ENCODE assay signal across 1 cellular context in the genomic region with DNA sequence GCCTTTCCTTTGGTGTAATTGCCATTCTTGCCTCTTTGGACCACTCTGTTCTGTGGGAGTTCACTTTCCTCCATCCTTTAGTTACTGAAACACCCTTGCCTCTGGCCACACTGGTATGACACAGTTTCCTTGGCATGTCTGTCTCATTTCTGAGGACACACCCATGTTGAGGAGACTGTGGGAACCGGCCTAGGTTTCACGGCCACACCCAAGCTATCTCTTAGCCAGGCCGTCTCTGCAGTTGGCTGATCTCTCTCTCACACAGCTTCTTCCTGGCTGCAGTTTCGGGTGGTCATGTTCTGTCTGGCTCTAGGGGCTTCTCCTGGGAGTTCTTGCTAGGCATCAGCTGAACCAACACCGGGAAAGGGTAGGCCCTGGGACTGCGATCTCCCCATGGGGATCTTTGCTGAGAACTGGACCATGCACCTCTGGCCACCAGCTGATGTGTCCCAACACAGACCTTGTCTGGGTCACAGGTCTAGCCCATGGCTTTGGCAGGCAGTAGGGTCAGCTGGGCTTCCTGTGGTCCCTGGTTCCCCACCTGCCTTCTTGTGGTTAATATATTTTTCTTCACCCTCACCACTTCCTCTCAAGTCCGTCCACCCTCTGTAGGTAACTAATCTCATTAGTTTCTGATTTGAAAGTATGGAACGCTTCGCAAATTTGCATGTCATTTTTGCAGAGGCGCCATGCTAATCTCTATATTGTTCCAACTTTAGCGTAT.
TF ChIP-seq lines count a peak whose summit lies in the region.

No MANE protein-coding gene starts in this region.

TF ChIP-seq in K562, 482 proteins besides CTCF, POLR2A, EP300 and RAD21 (continues in another document):
- TF ChIP-seq, protein P1, sequence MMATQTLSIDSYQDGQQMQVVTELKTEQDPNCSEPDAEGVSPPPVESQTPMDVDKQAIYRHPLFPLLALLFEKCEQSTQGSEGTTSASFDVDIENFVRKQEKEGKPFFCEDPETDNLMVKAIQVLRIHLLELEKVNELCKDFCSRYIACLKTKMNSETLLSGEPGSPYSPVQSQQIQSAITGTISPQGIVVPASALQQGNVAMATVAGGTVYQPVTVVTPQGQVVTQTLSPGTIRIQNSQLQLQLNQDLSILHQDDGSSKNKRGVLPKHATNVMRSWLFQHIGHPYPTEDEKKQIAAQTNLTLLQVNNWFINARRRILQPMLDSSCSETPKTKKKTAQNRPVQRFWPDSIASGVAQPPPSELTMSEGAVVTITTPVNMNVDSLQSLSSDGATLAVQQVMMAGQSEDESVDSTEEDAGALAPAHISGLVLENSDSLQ (IDR thresholded peaks at IDR 0.05), result peak; percentile 56; the same call in 1 of the 2 replicates
- no peak for TF ChIP-seq PRMT5 (CRISPR knock-in tag; IDR thresholded peaks at IDR 0.05)
- peak; percentile 31; the same call in 1 of the 2 replicates for TF ChIP-seq FOSL1 (tag; conservative IDR thresholded peaks at IDR 0.05)
- TF ChIP-seq RCOR1 (IDR thresholded peaks at IDR 0.05; ENCODE audit: borderline replicate concordance in 1 of 2, low read depth in 2 of 2, low read length in 2 of 2), result peak in 1 of 2 experiments; percentile 27; a peak in 2 of 4 replicates
- peak; percentile 43; the same call in 1 of the 2 replicates for TF ChIP-seq PML (IDR thresholded peaks at IDR 0.05; ENCODE audit: low read length)
- no peak for TF ChIP-seq RBM22 (IDR thresholded peaks at IDR 0.05; ENCODE audit: low read depth, low read length, poor library complexity, severe bottlenecking)
- peak; percentile 62; the same call in 1 of the 2 replicates for TF ChIP-seq JUND (IDR thresholded peaks at IDR 0.05; ENCODE audit: borderline replicate concordance, low read depth, low read length)
- TF ChIP-seq JUND (tag; IDR thresholded peaks at IDR 0.05; ENCODE audit: borderline replicate concordance, low read depth, low read length), result peak; percentile 32; the same call in 2 of the 3 replicates
- peak; percentile 15; the same call in 1 of the 2 replicates for TF ChIP-seq SPI1 (IDR thresholded peaks at IDR 0.05; ENCODE audit: borderline replicate concordance, low read depth, low read length)
- TF ChIP-seq, protein P2, sequence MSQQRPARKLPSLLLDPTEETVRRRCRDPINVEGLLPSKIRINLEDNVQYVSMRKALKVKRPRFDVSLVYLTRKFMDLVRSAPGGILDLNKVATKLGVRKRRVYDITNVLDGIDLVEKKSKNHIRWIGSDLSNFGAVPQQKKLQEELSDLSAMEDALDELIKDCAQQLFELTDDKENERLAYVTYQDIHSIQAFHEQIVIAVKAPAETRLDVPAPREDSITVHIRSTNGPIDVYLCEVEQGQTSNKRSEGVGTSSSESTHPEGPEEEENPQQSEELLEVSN (IDR thresholded peaks at IDR 0.05; ENCODE audit: borderline replicate concordance in 1 of 2, extremely low read depth in 1 of 2, insufficient read depth in 1 of 2, insufficient read length in 1 of 2, low read depth in 1 of 2, low read length in 1 of 2, poor library complexity in 1 of 2, severe bottlenecking in 1 of 2), result peak in 1 of 2 experiments; percentile 5
- 0 out of 4 replicates have a peak, but pooled peaks of 1 of the 2 experiments have one; percentile 38 for TF ChIP-seq ARNT (IDR thresholded peaks at IDR 0.05)
- peak; percentile 34 for TF ChIP-seq DACH1 (IDR thresholded peaks at IDR 0.05; ENCODE audit: partially characterized antibody)
- TF ChIP-seq NFE2 (IDR thresholded peaks at IDR 0.05; ENCODE audit: low read depth), result 0 out of 2 replicates have a peak, but pooled peaks have one; percentile 17
- peak; percentile 28; the same call in 1 of the 2 replicates for TF ChIP-seq ZBTB7A (IDR thresholded peaks at IDR 0.05; ENCODE audit: borderline replicate concordance, control insufficient read depth, low read depth, low read length)
- TF ChIP-seq NEUROD1 (IDR thresholded peaks at IDR 0.05; ENCODE audit: borderline replicate concordance, low read depth, low read length, partially characterized antibody), result peak; percentile 32
- peak; percentile 57; the same call in 1 of the 2 replicates for TF ChIP-seq SMARCE1 (IDR thresholded peaks at IDR 0.05)
- TF ChIP-seq TBL1XR1 (IDR thresholded peaks at IDR 0.05; ENCODE audit: low read length in 2 of 2), result peak in 1 of 2 experiments; percentile 58; a peak in 2 of 4 replicates
- TF ChIP-seq SMARCA4 (IDR thresholded peaks at IDR 0.05), result peak; percentile 83
- peak; percentile 86; the same call in 1 of the 2 replicates for TF ChIP-seq CTBP1 (IDR thresholded peaks at IDR 0.05; ENCODE audit: borderline replicate concordance)
- no peak for TF ChIP-seq NFATC3 (IDR thresholded peaks at IDR 0.05)
- peak; percentile 52; the same call in 1 of the 2 replicates for TF ChIP-seq SMAD4 (CRISPR knock-in tag; conservative IDR thresholded peaks at IDR 0.05)
- TF ChIP-seq NCOR1 (IDR thresholded peaks at IDR 0.05), result peak; percentile 82
- TF ChIP-seq TCF3 (CRISPR knock-in tag; IDR thresholded peaks at IDR 0.05), result peak; percentile 89
- peak; percentile 86 for TF ChIP-seq TAL1 (IDR thresholded peaks at IDR 0.05)
- peak; percentile 73 for TF ChIP-seq TEAD4 (IDR thresholded peaks at IDR 0.05; ENCODE audit: low read length)
- no peak for TF ChIP-seq TEAD4 (CRISPR knock-in tag; IDR thresholded peaks at IDR 0.05; ENCODE audit: borderline replicate concordance)
- TF ChIP-seq KDM2B (CRISPR knock-in tag; IDR thresholded peaks at IDR 0.05), result no peak
- 0 out of 2 replicates have a peak, but pooled peaks have one; percentile 49 for TF ChIP-seq HEY1 (CRISPR knock-in tag; IDR thresholded peaks at IDR 0.05; ENCODE audit: borderline replicate concordance)
- peak; percentile 88 for TF ChIP-seq DPF2 (IDR thresholded peaks at IDR 0.05)
- 0 out of 2 replicates have a peak, but pooled peaks have one; percentile 15 for TF ChIP-seq ZEB2 (IDR thresholded peaks at IDR 0.05)
- TF ChIP-seq, protein P3, sequence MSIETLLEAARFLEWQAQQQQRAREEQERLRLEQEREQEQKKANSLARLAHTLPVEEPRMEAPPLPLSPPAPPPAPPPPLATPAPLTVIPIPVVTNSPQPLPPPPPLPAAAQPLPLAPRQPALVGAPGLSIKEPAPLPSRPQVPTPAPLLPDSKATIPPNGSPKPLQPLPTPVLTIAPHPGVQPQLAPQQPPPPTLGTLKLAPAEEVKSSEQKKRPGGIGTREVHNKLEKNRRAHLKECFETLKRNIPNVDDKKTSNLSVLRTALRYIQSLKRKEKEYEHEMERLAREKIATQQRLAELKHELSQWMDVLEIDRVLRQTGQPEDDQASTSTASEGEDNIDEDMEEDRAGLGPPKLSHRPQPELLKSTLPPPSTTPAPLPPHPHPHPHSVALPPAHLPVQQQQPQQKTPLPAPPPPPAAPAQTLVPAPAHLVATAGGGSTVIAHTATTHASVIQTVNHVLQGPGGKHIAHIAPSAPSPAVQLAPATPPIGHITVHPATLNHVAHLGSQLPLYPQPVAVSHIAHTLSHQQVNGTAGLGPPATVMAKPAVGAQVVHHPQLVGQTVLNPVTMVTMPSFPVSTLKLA (conservative IDR thresholded peaks at IDR 0.05), result peak in 1 of 2 experiments; percentile 39; a peak in 1 of 4 replicates
- TF ChIP-seq PHF20 (IDR thresholded peaks at IDR 0.05; ENCODE audit: partially characterized antibody), result peak; percentile 4
- 0 out of 2 replicates have a peak, but pooled peaks have one; percentile 33 for TF ChIP-seq LEF1 (IDR thresholded peaks at IDR 0.05)
- TF ChIP-seq HDAC2 (IDR thresholded peaks at IDR 0.05), result 0 out of 2 replicates have a peak, but pooled peaks have one; percentile 75
- TF ChIP-seq, protein P4, sequence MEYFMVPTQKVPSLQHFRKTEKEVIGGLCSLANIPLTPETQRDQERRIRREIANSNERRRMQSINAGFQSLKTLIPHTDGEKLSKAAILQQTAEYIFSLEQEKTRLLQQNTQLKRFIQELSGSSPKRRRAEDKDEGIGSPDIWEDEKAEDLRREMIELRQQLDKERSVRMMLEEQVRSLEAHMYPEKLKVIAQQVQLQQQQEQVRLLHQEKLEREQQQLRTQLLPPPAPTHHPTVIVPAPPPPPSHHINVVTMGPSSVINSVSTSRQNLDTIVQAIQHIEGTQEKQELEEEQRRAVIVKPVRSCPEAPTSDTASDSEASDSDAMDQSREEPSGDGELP (CRISPR knock-in tag; IDR thresholded peaks at IDR 0.05; ENCODE audit: borderline replicate concordance), result peak; percentile 79
- TF ChIP-seq MYNN (IDR thresholded peaks at IDR 0.05), result peak; percentile 73; the same call in 1 of the 2 replicates
- no peak for TF ChIP-seq MYNN (CRISPR knock-in tag; IDR thresholded peaks at IDR 0.05)
- peak; percentile 91 for TF ChIP-seq ARID1B (IDR thresholded peaks at IDR 0.05)
- TF ChIP-seq, protein P5, sequence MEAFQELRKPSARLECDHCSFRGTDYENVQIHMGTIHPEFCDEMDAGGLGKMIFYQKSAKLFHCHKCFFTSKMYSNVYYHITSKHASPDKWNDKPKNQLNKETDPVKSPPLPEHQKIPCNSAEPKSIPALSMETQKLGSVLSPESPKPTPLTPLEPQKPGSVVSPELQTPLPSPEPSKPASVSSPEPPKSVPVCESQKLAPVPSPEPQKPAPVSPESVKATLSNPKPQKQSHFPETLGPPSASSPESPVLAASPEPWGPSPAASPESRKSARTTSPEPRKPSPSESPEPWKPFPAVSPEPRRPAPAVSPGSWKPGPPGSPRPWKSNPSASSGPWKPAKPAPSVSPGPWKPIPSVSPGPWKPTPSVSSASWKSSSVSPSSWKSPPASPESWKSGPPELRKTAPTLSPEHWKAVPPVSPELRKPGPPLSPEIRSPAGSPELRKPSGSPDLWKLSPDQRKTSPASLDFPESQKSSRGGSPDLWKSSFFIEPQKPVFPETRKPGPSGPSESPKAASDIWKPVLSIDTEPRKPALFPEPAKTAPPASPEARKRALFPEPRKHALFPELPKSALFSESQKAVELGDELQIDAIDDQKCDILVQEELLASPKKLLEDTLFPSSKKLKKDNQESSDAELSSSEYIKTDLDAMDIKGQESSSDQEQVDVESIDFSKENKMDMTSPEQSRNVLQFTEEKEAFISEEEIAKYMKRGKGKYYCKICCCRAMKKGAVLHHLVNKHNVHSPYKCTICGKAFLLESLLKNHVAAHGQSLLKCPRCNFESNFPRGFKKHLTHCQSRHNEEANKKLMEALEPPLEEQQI (IDR thresholded peaks at IDR 0.05), result no peak
- TF ChIP-seq, protein P6, sequence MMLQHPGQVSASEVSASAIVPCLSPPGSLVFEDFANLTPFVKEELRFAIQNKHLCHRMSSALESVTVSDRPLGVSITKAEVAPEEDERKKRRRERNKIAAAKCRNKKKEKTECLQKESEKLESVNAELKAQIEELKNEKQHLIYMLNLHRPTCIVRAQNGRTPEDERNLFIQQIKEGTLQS (IDR thresholded peaks at IDR 0.05), result 0 out of 2 replicates have a peak, but pooled peaks have one; percentile 14
- TF ChIP-seq, protein P6 (CRISPR knock-in tag; conservative IDR thresholded peaks at IDR 0.05), result no peak
- peak; percentile 71; the same call in 1 of the 2 replicates for TF ChIP-seq BCOR (IDR thresholded peaks at IDR 0.05)
- TF ChIP-seq, protein P7, sequence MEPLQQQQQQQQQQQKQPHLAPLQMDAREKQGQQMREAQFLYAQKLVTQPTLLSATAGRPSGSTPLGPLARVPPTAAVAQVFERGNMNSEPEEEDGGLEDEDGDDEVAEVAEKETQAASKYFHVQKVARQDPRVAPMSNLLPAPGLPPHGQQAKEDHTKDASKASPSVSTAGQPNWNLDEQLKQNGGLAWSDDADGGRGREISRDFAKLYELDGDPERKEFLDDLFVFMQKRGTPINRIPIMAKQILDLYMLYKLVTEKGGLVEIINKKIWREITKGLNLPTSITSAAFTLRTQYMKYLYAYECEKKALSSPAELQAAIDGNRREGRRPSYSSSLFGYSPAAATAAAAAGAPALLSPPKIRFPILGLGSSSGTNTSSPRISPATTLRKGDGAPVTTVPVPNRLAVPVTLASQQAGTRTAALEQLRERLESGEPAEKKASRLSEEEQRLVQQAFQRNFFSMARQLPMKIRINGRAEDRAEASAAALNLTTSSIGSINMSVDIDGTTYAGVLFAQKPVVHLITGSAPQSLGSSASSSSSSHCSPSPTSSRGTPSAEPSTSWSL (CRISPR knock-in tag; IDR thresholded peaks at IDR 0.05; ENCODE audit: borderline replicate concordance), result no peak
- peak; percentile 34; the same call in 1 of the 2 replicates for TF ChIP-seq NCOA1 (IDR thresholded peaks at IDR 0.05; ENCODE audit: low read depth)
- TF ChIP-seq WHSC1 (IDR thresholded peaks at IDR 0.05; ENCODE audit: low read length), result no peak
- no peak for TF ChIP-seq ZC3H8 (IDR thresholded peaks at IDR 0.05)
- 0 out of 2 replicates have a peak, but pooled peaks have one; percentile 27 for TF ChIP-seq STAT5A (IDR thresholded peaks at IDR 0.05; ENCODE audit: borderline replicate concordance, low read length)
- TF ChIP-seq POLR2AphosphoS5 (IDR thresholded peaks at IDR 0.05; ENCODE audit: control insufficient read depth, insufficient read depth, low read depth, low read length), result peak; percentile 74
- no peak for TF ChIP-seq SP2 (IDR thresholded peaks at IDR 0.05; ENCODE audit: extremely low read depth, low read depth, low read length, poor library complexity, severe bottlenecking)
- TF ChIP-seq, protein P8, sequence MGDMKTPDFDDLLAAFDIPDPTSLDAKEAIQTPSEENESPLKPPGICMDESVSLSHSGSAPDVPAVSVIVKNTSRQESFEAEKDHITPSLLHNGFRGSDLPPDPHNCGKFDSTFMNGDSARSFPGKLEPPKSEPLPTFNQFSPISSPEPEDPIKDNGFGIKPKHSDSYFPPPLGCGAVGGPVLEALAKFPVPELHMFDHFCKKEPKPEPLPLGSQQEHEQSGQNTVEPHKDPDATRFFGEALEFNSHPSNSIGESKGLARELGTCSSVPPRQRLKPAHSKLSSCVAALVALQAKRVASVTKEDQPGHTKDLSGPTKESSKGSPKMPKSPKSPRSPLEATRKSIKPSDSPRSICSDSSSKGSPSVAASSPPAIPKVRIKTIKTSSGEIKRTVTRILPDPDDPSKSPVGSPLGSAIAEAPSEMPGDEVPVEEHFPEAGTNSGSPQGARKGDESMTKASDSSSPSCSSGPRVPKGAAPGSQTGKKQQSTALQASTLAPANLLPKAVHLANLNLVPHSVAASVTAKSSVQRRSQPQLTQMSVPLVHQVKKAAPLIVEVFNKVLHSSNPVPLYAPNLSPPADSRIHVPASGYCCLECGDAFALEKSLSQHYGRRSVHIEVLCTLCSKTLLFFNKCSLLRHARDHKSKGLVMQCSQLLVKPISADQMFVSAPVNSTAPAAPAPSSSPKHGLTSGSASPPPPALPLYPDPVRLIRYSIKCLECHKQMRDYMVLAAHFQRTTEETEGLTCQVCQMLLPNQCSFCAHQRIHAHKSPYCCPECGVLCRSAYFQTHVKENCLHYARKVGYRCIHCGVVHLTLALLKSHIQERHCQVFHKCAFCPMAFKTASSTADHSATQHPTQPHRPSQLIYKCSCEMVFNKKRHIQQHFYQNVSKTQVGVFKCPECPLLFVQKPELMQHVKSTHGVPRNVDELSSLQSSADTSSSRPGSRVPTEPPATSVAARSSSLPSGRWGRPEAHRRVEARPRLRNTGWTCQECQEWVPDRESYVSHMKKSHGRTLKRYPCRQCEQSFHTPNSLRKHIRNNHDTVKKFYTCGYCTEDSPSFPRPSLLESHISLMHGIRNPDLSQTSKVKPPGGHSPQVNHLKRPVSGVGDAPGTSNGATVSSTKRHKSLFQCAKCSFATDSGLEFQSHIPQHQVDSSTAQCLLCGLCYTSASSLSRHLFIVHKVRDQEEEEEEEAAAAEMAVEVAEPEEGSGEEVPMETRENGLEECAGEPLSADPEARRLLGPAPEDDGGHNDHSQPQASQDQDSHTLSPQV (IDR thresholded peaks at IDR 0.05), result peak; percentile 56; the same call in 1 of the 2 replicates
- no peak for TF ChIP-seq ZNF766 (CRISPR knock-in tag; conservative IDR thresholded peaks at IDR 0.05)
- TF ChIP-seq CBX3 (IDR thresholded peaks at IDR 0.05; ENCODE audit: borderline replicate concordance in 1 of 2, low read length in 2 of 2), result 0 out of 3 replicates have a peak, but pooled peaks of 1 of the 2 experiments have one; percentile 4
